19 cellular contexts compared by ENCODE assay signal in the genomic region with DNA sequence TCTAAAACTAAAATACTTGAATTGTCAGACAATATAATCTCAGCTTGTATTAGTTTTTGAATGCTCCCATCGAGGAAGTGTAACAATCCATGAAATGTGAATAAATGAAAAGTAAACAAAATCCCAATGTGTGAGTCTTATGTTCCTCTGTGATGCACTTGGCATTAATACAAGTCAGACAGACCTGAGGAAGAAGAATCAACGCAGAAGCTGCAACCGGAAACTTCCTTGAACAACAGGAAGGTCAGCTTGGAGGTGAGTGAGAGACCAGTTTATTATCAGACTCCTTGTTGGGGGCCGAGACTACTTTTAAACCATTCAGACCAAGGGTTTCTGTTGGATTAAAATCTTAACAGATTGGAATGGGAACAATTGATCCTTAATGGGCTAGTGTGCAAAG.
"Had no signal": no experiment of that assay in that cellular context is flagged by ENCODE, and none has a peak within 500 bp of the region (broad histone marks: within the 10 kb centered on the region; RNA-seq: fewer than 3 reads in every experiment).

No MANE protein-coding gene starts in this region.

- H3K4me3 Mint-ChIP-seq: natural killer cell; T-helper 2 cell treated with Interferon-gamma antibody and Interleukin-4, amounts not matched to agents 5 μg/mL and 100 μg/mL, for 36 hours had no signal

- H3K9me3 Mint-ChIP-seq: natural killer cell; T-helper 2 cell treated with Interferon-gamma antibody and Interleukin-4, amounts not matched to agents 5 μg/mL and 100 μg/mL, for 36 hours had no signal

- ATAC-seq: esophagus mucosa, left lung, natural killer cell, right cardiac atrium had no signal

- H3K9me3 ChIP-seq: left lung, transverse colon had no signal

- H3K27ac Mint-ChIP-seq: progenitor cell of endocrine pancreas; T-helper 2 cell treated with Interferon-gamma antibody and Interleukin-4, amounts not matched to agents 5 μg/mL and 100 μg/mL, for 36 hours had no signal

- DNase-seq: activated naive CD4-positive, alpha-beta T cell treated with anti-CD3 and anti-CD28 coated beads, Interleukin-2, amount 50 U/mL, for 16 hours; activated T-cell treated with anti-CD3 and anti-CD28 coated beads, Interleukin-2, amount 50 U/mL, for 1 hour; kidney; left lung; mammary epithelial cell; natural killer cell; occipital lobe; right cardiac atrium; stimulated activated CD4-positive, alpha-beta T cell treated with anti-CD3 and anti-CD28 coated beads, Interleukin-15, amount 100 ng/mL, for 24 hours; stimulated activated CD4-positive, alpha-beta T cell treated with anti-CD3 and anti-CD28 coated beads, Interleukin-4, amount 100 ng/mL, for 24 hours; stimulated activated naive CD4-positive, alpha-beta T cell treated with Interleukin-2 at 50 U/mL for 16 hours; substantia nigra; transverse colon had no signal

- H3K27ac ChIP-seq: cardiac muscle cell, left lung, skin epidermis, transverse colon had no signal

- H3K27me3 ChIP-seq: dorsolateral prefrontal cortex, left lung, transverse colon had no signal

- H3K4me1 ChIP-seq: left lung, transverse colon had no signal

- H3K27me3 Mint-ChIP-seq: progenitor cell of endocrine pancreas had no signal

- H3K4me3 ChIP-seq: cardiac muscle cell, dorsolateral prefrontal cortex, left lung, skin epidermis, transverse colon had no signal
